In genomic region chr1:2548068-2548589, GRCh38 we compare ENCODE assay signal across 8 cellular contexts. TPM values are rescaled to one million over a fixed set of nuclear protein-coding genes. Genes with fewer than 3 reads are reported as not detected.
A peak's percentile ranks its signal among the peaks of the same experiment; 100 is the strongest.
DNase-seq lines count a peak whose midpoint lies in the region; ATAC-seq and TF ChIP-seq lines count a peak whose summit lies in the region.

No MANE protein-coding gene starts in this region.

- peak; percentile 66 to 76 for DNase-seq in NOMO-1 (lab: John Stamatoyannopoulos, UW; ENCODE audit: unreplicated experiment in 2 of 2)
- DNase-seq in activated T-cell treated with anti-CD3 and anti-CD28 coated beads for 4 hours: peak; percentile 72
- peak; percentile 83 for DNase-seq in epithelial cell of esophagus (ENCODE audit: low read depth)
- DNase-seq in mucosa of gallbladder (ENCODE audit: low spot score): peak; percentile 86
- peak; percentile 92 for DNase-seq in stimulated activated CD8-positive, alpha-beta memory T cell treated with anti-CD3 and anti-CD28 coated beads, Interleukin-4, amount 100 ng/mL, for 48 hours

- peak; percentile 93 for TF ChIP-seq CTCF in GM12873 (IDR thresholded peaks at IDR 0.05; ENCODE audit: insufficient read depth, low read depth, low read length, missing control alignments)
- TF ChIP-seq CTCF in epithelial cell of esophagus (IDR thresholded peaks at IDR 0.05; ENCODE audit: insufficient read depth, low read depth, low read length, missing control alignments): peak; percentile 93

- ATAC-seq in HG03196 (IDR thresholded peaks at IDR 0.05; ENCODE audit: unreplicated experiment) (peak; percentile 26), GM19455 (IDR thresholded peaks at IDR 0.05; ENCODE audit: unreplicated experiment) (no peak)

- H3K4me3 ChIP-seq in epithelial cell of esophagus (ENCODE audit: low read length): no peak overlapping the region

RNA-seq across cellular contexts. Expression of gene TNFRSF14, which starts 8.0 kb away (rescaled TPM):
- 231 TPM for total RNA-seq in mucosa of gallbladder

RNA-seq across cellular contexts. Expression of gene HES5, which starts 18.1 kb away (rescaled TPM):
- total RNA-seq in mucosa of gallbladder: 0.20 TPM

RNA-seq across cellular contexts. Expression of gene PANK4, which starts 21.7 kb away (rescaled TPM):
- total RNA-seq in mucosa of gallbladder: 39.9 TPM

RNA-seq across cellular contexts. Expression of gene PRXL2B, which starts 38.4 kb away (rescaled TPM):
- total RNA-seq in mucosa of gallbladder: 133 TPM
